ENCODE assay signal across 8 cellular contexts in genomic region chr6:159654483-159655098, GRCh38. TPM values are rescaled to one million over a fixed set of nuclear protein-coding genes. Genes with fewer than 3 reads are reported as not detected.
A peak's percentile ranks its signal among the peaks of the same experiment; 100 is the strongest.
DNase-seq lines count a peak whose midpoint lies in the region; ATAC-seq and TF ChIP-seq lines count a peak whose summit lies in the region.

No MANE protein-coding gene starts in this region.

- in situ Hi-C loops in brain microvascular endothelial cell (cut with HindIII; ENCODE audit: low pct_ligation_motif_present, low sequenced_read_pairs) = no loop called here
- in situ Hi-C loops in transverse colon (cut with MboI; ENCODE audit: low pct_ligation_motif_present in 1 of 4, low pct_unique_long_range_greater_than_20kb in 1 of 4, low sequenced_read_pairs in 3 of 4) = no loop called here

- peaks cover 7% of the 10 kb centered on the region for H3K36me3 Mint-ChIP-seq in CD8-positive, alpha-beta T cell
- peaks cover 6% of the 10 kb centered on the region; the same call in 1 of the 2 replicates for H3K36me3 Mint-ChIP-seq in HFFc6 (ENCODE audit: low read depth)

- no peak for TF ChIP-seq POLR2A in transverse colon (IDR thresholded peaks at IDR 0.05)

- H3K27me3 ChIP-seq in CD8-positive, alpha-beta T cell (ENCODE audit: insufficient read depth, low read length) = no peaks in the 10 kb centered on the region
- no peaks in the 10 kb centered on the region for H3K27me3 ChIP-seq in brain microvascular endothelial cell (replicated peaks)
- H3K27me3 ChIP-seq in kidney epithelial cell (ENCODE audit: control insufficient read depth, insufficient read depth, low read length) = no peaks in the 10 kb centered on the region
- H3K27me3 ChIP-seq in transverse colon = no peaks in the 10 kb centered on the region

- no peaks in the 10 kb centered on the region for H3K27me3 Mint-ChIP-seq in CD8-positive, alpha-beta T cell (ENCODE audit: low read depth)
- H3K27me3 Mint-ChIP-seq in HFFc6 (ENCODE audit: insufficient read depth) = no peaks in the 10 kb centered on the region; the same call in 1 of the 2 replicates

- no peaks in the 10 kb centered on the region for H3K36me3 ChIP-seq in CD8-positive, alpha-beta T cell (ENCODE audit: insufficient read depth, low read length)
- H3K36me3 ChIP-seq in brain microvascular endothelial cell (replicated peaks) (no peaks in the 10 kb centered on the region), kidney epithelial cell (ENCODE audit: control insufficient read depth, insufficient read depth, low read length) (no peaks in the 10 kb centered on the region), transverse colon (no peaks in the 10 kb centered on the region)

- no peak overlapping the region for H3K4me3 Mint-ChIP-seq in CD8-positive, alpha-beta T cell
- H3K4me3 Mint-ChIP-seq in HFFc6 = no peak overlapping the region

- no peak overlapping the region for H3K27ac ChIP-seq in CD8-positive, alpha-beta T cell (ENCODE audit: low read depth, low read length)
- H3K27ac ChIP-seq in brain microvascular endothelial cell (no peak overlapping the region), transverse colon (no peak overlapping the region)

- peak; percentile 92 for TF ChIP-seq CTCF in CD8-positive, alpha-beta T cell (IDR thresholded peaks at IDR 0.05)
- TF ChIP-seq CTCF in HFFc6 (IDR thresholded peaks at IDR 0.05) (peak; percentile 92), brain microvascular endothelial cell (IDR thresholded peaks at IDR 0.05; ENCODE audit: low read depth, low read length, missing control alignments) (peak; percentile 30), kidney epithelial cell (IDR thresholded peaks at IDR 0.05; ENCODE audit: insufficient read depth, low read length, poor library complexity, severe bottlenecking) (peak; percentile 41), transverse colon (IDR thresholded peaks at IDR 0.05) (peak; percentile 54 to 69 (median 65))

- TF ChIP-seq EP300 in transverse colon (IDR thresholded peaks at IDR 0.05; ENCODE audit: low read depth) = no peak

- no peaks in the 10 kb centered on the region for H3K4me1 Mint-ChIP-seq in CD8-positive, alpha-beta T cell (ENCODE audit: low read depth)
- no peaks in the 10 kb centered on the region for H3K4me1 Mint-ChIP-seq in HFFc6 (ENCODE audit: low read depth)

- H3K27ac Mint-ChIP-seq in CD8-positive, alpha-beta T cell = no peak overlapping the region
- no peak overlapping the region for H3K27ac Mint-ChIP-seq in HFFc6

- POLR2A ChIA-PET in CD8-positive, alpha-beta T cell (lab: Charles Lee) = no interaction called here

- intact Hi-C loops in CD8-positive, alpha-beta T cell (cut with DNase I, micrococcal nuclease) = loop anchor here (1.0 to 5.0 kb wide), 3 partner anchors 402 to 480 kb away; no protein-coding TSS in a partner anchor
- intact Hi-C loops in transverse colon (cut with DNase I; ENCODE audit: low total_unique reads) = loop anchor here (1.0 kb wide), 1 partner anchor 480 kb away; no protein-coding TSS in a partner anchor

- ATAC-seq in CD8-positive, alpha-beta T cell = no peak
- ATAC-seq in HG02981 (IDR thresholded peaks at IDR 0.05; ENCODE audit: unreplicated experiment) = no peak

- CTCF ChIA-PET in CD8-positive, alpha-beta T cell (lab: Charles Lee) = interaction anchor here (0.6 to 4.0 kb wide), 29 partner anchors 8 to 755 kb away, joined by 3 to 43 read pairs (median 3); partner anchors contain the start of gene SOD2

- H3K4me3 ChIP-seq in CD8-positive, alpha-beta T cell (ENCODE audit: low read depth, low read length) = no peak overlapping the region
- H3K4me3 ChIP-seq in brain microvascular endothelial cell (ENCODE audit: low read depth, low read length) = no peak overlapping the region
- no peak overlapping the region for H3K4me3 ChIP-seq in kidney epithelial cell (ENCODE audit: low read depth, low read length)
- no peak overlapping the region for H3K4me3 ChIP-seq in transverse colon

- no peaks in the 10 kb centered on the region for H3K9me3 ChIP-seq in CD8-positive, alpha-beta T cell (ENCODE audit: low read length)
- H3K9me3 ChIP-seq in transverse colon = no peaks in the 10 kb centered on the region

- no peaks in the 10 kb centered on the region for H3K4me1 ChIP-seq in CD8-positive, alpha-beta T cell (ENCODE audit: insufficient read depth, low read length)
- peaks cover 0 to 6% (median 0%) of the 10 kb centered on the region in 4 donors for H3K4me1 ChIP-seq in transverse colon

- H3K9me3 Mint-ChIP-seq in CD8-positive, alpha-beta T cell = no peaks in the 10 kb centered on the region
- no peaks in the 10 kb centered on the region for H3K9me3 Mint-ChIP-seq in HFFc6

- 0% methylated on average over 2 of the region's 2 CpGs for WGBS in transverse colon (ENCODE audit: low coverage in 1 of 2), 2 donors

- DNase-seq in CD8-positive, alpha-beta T cell = no peak
- DNase-seq in HFFc6 (peak; percentile 68), NCI-H526 (lab: John Stamatoyannopoulos, UW) (peak; percentile 2 to 72), brain microvascular endothelial cell (no peak), kidney epithelial cell (ENCODE audit: low read depth) (peak; percentile 19), transverse colon (no peak), HK-2 (ENCODE audit: unreplicated experiment) (no peak)

RNA-seq across cellular contexts. Expression of gene SOD2, which starts 38.5 kb away (rescaled TPM):
- 10 to 100 TPM; 99.1 to 99.6 TPM for total RNA-seq in CD8-positive, alpha-beta T cell
- 10 to 100 TPM; 73.2 to 87.6 (median 75.3) TPM for total RNA-seq in HFFc6 (2021; fragmentation: NEBNext Ultra II Directional; extraction: Animal tissue kit (Norgen Biotek cat#: 25700))
- total RNA-seq in kidney epithelial cell (482 and 495 TPM in 2 replicates), transverse colon (100 to 1,000 TPM; 170 to 272 (median 224) TPM)

Comparison
In these comparisons a context has a peak if more than half of its experiments do, and no peak if none do; other contexts are left out.
1. DNase-seq: peak in HFFc6 (single experiment), NCI-H526 (2 of 2) and kidney epithelial cell (single experiment); none in CD8-positive, alpha-beta T cell (0 of 7), brain microvascular endothelial cell (single experiment), transverse colon (single experiment) and HK-2 (single experiment).
2. CTCF ChIP-seq: peak in every context shown above with its lines; median percentile 92 in CD8-positive, alpha-beta T cell; 92 in HFFc6; 65 in transverse colon; 41 in kidney epithelial cell; 30 in brain microvascular endothelial cell.